In genomic region chr5:113281194-113281593, GRCh38 we compare ENCODE assay signal across 18 cellular contexts.
DNase-seq lines count a peak whose midpoint lies in the region; ATAC-seq, FAIRE-seq and TF ChIP-seq lines count a peak whose summit lies in the region.
"Had no signal": no experiment of that assay in that cellular context is flagged by ENCODE, and none has a peak within 500 bp of the region (broad histone marks: within the 10 kb centered on the region; RNA-seq: fewer than 3 reads in every experiment).

No MANE protein-coding gene starts in this region.

- H3F3A ChIP-seq in GM23338 (replicated peaks; ENCODE audit: low read depth) (no peaks in the 10 kb centered on the region), MM.1S (ENCODE audit: insufficient read depth, low read length) (no peaks in the 10 kb centered on the region)

- H3K4me3 ChIP-seq in GM23338 (no peak overlapping the region), MM.1S (ENCODE audit: low read length) (no peak overlapping the region), astrocyte (ENCODE audit: insufficient read depth, low read depth, low read length) (no peak overlapping the region), right lobe of liver (no peak overlapping the region)
- H3K4me3 ChIP-seq: SK-N-MC had no signal

- TF ChIP-seq POLR2A in right lobe of liver (IDR thresholded peaks at IDR 0.05): no peak

- no peak for DNase-seq in GM23338 (ENCODE audit: low spot score)
- DNase-seq in MM.1S: no peak
- peak; percentile 66 for DNase-seq in astrocyte (ENCODE audit: low read depth)
- no peak for DNase-seq in right lobe of liver
- no peak for DNase-seq in ACHN
- DNase-seq: Calu3; CD4-positive, CD25-positive, alpha-beta regulatory T cell; DMS53; H9; NCI-H146; NCI-H2081 treated with DMSO at 0.1 percent for 48 hours; Right ventricle myocardium superior had no signal

- intact Hi-C loops in right lobe of liver (cut with DNase I): no loop called here

- no peaks in the 10 kb centered on the region for H3K9me3 ChIP-seq in MM.1S (replicated peaks; ENCODE audit: insufficient read depth, low read length)
- no peaks in the 10 kb centered on the region for H3K9me3 ChIP-seq in astrocyte (ENCODE audit: insufficient read depth, low read depth, low read length)
- H3K9me3 ChIP-seq in right lobe of liver: no peaks in the 10 kb centered on the region

- ATAC-seq in GM23338 (no peak), right lobe of liver (peak in 3 of 4 donors; percentile 39 to 70 (median 51)), esophagus mucosa (no peak), GM19351 (IDR thresholded peaks at IDR 0.05; ENCODE audit: unreplicated experiment) (no peak)
- ATAC-seq: Panc1 had no signal

- H3K27me3 ChIP-seq in GM23338 (ENCODE audit: insufficient read depth) (no peaks in the 10 kb centered on the region), MM.1S (replicated peaks; ENCODE audit: insufficient read depth, low read length) (no peaks in the 10 kb centered on the region), astrocyte (ENCODE audit: insufficient read depth, low read length) (no peaks in the 10 kb centered on the region), right lobe of liver (no peaks in the 10 kb centered on the region)

- no peak overlapping the region for H3K4me3 Mint-ChIP-seq in GM23338
- H3K4me3 Mint-ChIP-seq in astrocyte (ENCODE audit: unreplicated experiment): no peak overlapping the region
- H3K4me3 Mint-ChIP-seq: B cell; CD4-positive, CD25-positive, alpha-beta regulatory T cell; H9; IgD-negative memory B cell had no signal

- 53% methylated on average over 2 of the region's 2 CpGs for WGBS in right lobe of liver (ENCODE audit: insufficient coverage, low coverage, low lambda C conversion rate, missing lambda C conversion rate)

- H4K20me1 ChIP-seq in GM23338 (replicated peaks; ENCODE audit: insufficient read depth) (no peaks in the 10 kb centered on the region), MM.1S (ENCODE audit: insufficient read depth, low read length) (peaks cover 42% of the 10 kb centered on the region), astrocyte (ENCODE audit: insufficient read depth, low read length) (peaks cover 59% of the 10 kb centered on the region)

- H3K36me3 ChIP-seq in GM23338 (ENCODE audit: insufficient read depth) (no peaks in the 10 kb centered on the region), MM.1S (replicated peaks; ENCODE audit: insufficient read depth, low read length) (no peaks in the 10 kb centered on the region), astrocyte (ENCODE audit: insufficient read depth, low read length) (no peaks in the 10 kb centered on the region), right lobe of liver (no peaks in the 10 kb centered on the region)

- in situ Hi-C loops in ACHN (cut with HindIII; ENCODE audit: low pct_ligation_motif_present, low pct_unique_long_range_greater_than_20kb, low sequenced_read_pairs): no loop called here

- H2AFZ ChIP-seq in GM23338 (no peak overlapping the region), MM.1S (ENCODE audit: low read length) (no peak overlapping the region), astrocyte (ENCODE audit: low read depth, low read length) (no peak overlapping the region)

- H3K9me3 Mint-ChIP-seq in GM23338 (no peaks in the 10 kb centered on the region), astrocyte (ENCODE audit: unreplicated experiment) (no peaks in the 10 kb centered on the region)
- H3K9me3 Mint-ChIP-seq: H9, IgD-negative memory B cell had no signal

- no peaks in the 10 kb centered on the region for H3K9me2 ChIP-seq in GM23338 (ENCODE audit: insufficient read depth)
- H3K9me2 ChIP-seq in MM.1S (replicated peaks; ENCODE audit: insufficient read depth, low read length): no peaks in the 10 kb centered on the region

- H3K79me2 ChIP-seq in GM23338 (replicated peaks; ENCODE audit: insufficient read depth): peaks cover 16% of the 10 kb centered on the region; the same call in 1 of the 2 replicates
- peaks cover 100% of the 10 kb centered on the region for H3K79me2 ChIP-seq in MM.1S (ENCODE audit: low read length)
- H3K79me2 ChIP-seq in astrocyte (ENCODE audit: insufficient read depth, low read length): peaks cover 66% of the 10 kb centered on the region

- H3K27me3 Mint-ChIP-seq in GM23338 (ENCODE audit: insufficient read depth, low read depth, poor library complexity) (no peaks in the 10 kb centered on the region), astrocyte (ENCODE audit: low read depth, unreplicated experiment) (no peaks in the 10 kb centered on the region)
- H3K27me3 Mint-ChIP-seq: CD4-positive, CD25-positive, alpha-beta regulatory T cell had no signal

- H3K36me3 Mint-ChIP-seq in GM23338 (ENCODE audit: low read depth) (no peaks in the 10 kb centered on the region), astrocyte (ENCODE audit: low read depth, unreplicated experiment) (peaks cover 3% of the 10 kb centered on the region)
- H3K36me3 Mint-ChIP-seq: CD4-positive, CD25-positive, alpha-beta regulatory T cell had no signal

- no peak for TF ChIP-seq CTCF in GM23338 (conservative IDR thresholded peaks at IDR 0.05; ENCODE audit: low read depth in 2 of 2)
- no peak for TF ChIP-seq CTCF in MM.1S (IDR thresholded peaks at IDR 0.05; ENCODE audit: low read length)
- TF ChIP-seq CTCF in astrocyte (IDR thresholded peaks at IDR 0.05; ENCODE audit: insufficient read depth, low read depth, low read length): no peak
- no peak for TF ChIP-seq CTCF in right lobe of liver (IDR thresholded peaks at IDR 0.05)

- H3K4me1 Mint-ChIP-seq in GM23338: peaks cover 43% of the 10 kb centered on the region
- peaks cover 38% of the 10 kb centered on the region for H3K4me1 Mint-ChIP-seq in astrocyte (ENCODE audit: low read depth, unreplicated experiment)
- H3K4me1 Mint-ChIP-seq: B cell had no signal

- H3K4me2 ChIP-seq in GM23338 (0 out of 2 replicates have a peak overlapping the region, but pooled peaks have one; percentile 12), MM.1S (ENCODE audit: low read depth, low read length) (peak overlapping the region; percentile 22; the same call in 1 of the 2 replicates), astrocyte (ENCODE audit: low read length) (no peak overlapping the region)

- H3K9ac ChIP-seq in MM.1S (ENCODE audit: low read length) (no peak overlapping the region), astrocyte (ENCODE audit: low read length) (no peak overlapping the region)

- H3K4me1 ChIP-seq in GM23338 (ENCODE audit: insufficient read depth): peaks cover 6% of the 10 kb centered on the region
- peaks cover 31% of the 10 kb centered on the region for H3K4me1 ChIP-seq in MM.1S (ENCODE audit: low read length)
- H3K4me1 ChIP-seq in astrocyte (ENCODE audit: insufficient read depth, low read length): peaks cover 10% of the 10 kb centered on the region
- H3K4me1 ChIP-seq in right lobe of liver: peaks cover 0 to 15% (median 4%) of the 10 kb centered on the region in 4 donors

- no peak for FAIRE-seq in astrocyte (lab: Jason Lieb, UNC)

- no peak overlapping the region for H3K27ac Mint-ChIP-seq in GM23338
- H3K27ac Mint-ChIP-seq in astrocyte (ENCODE audit: unreplicated experiment): no peak overlapping the region
- H3K27ac Mint-ChIP-seq: B cell; CD4-positive, CD25-positive, alpha-beta regulatory T cell; IgD-negative memory B cell had no signal

- no peak overlapping the region for H3K27ac ChIP-seq in GM23338 (ENCODE audit: low read depth)
- H3K27ac ChIP-seq in MM.1S (ENCODE audit: low read length): no peak overlapping the region
- peak overlapping the region; percentile 11 for H3K27ac ChIP-seq in astrocyte (ENCODE audit: low read depth, low read length)
- H3K27ac ChIP-seq in right lobe of liver: no peak overlapping the region
- H3K27ac ChIP-seq: SK-N-MC had no signal

TF ChIP-seq in GM23338, 12 proteins besides CTCF, POLR2A, EP300 and RAD21 (continues in another document):
- no peak for TF ChIP-seq NANOG (IDR thresholded peaks at IDR 0.05; ENCODE audit: borderline replicate concordance)
- TF ChIP-seq ZNF331 (CRISPR knock-in tag; IDR thresholded peaks at IDR 0.05; ENCODE audit: low read depth): no peak
- TF ChIP-seq ETS1 (IDR thresholded peaks at IDR 0.05): no peak

Comparison
In these comparisons a context has a peak if more than half of its experiments do, and no peak if none do; other contexts are left out.
1. ATAC-seq: peak in right lobe of liver (3 of 4); none in GM23338 (single experiment), esophagus mucosa (single experiment) and GM19351 (single experiment).